ENCODE assay signal across 1 cellular context in genomic region chr4:173371292-173372192, GRCh38.
A peak's percentile ranks its signal among the peaks of the same experiment; 100 is the strongest.
TF ChIP-seq lines count a peak whose summit lies in the region.

No MANE protein-coding gene starts in this region.

TF ChIP-seq in HepG2, 621 proteins besides CTCF, POLR2A, EP300 and RAD21 (continued from another document and continues in another):
- TF ChIP-seq ZBTB40 (IDR thresholded peaks at IDR 0.05) (no peak), ZBTB40 (CRISPR knock-in tag; IDR thresholded peaks at IDR 0.05) (0 out of 2 replicates have a peak, but pooled peaks have one; percentile 12), TFAP4 (IDR thresholded peaks at IDR 0.05; ENCODE audit: borderline replicate concordance, low read depth) (no peak), ZBTB21 (CRISPR knock-in tag; IDR thresholded peaks at IDR 0.05) (no peak), MEF2D (CRISPR knock-in tag; IDR thresholded peaks at IDR 0.05) (no peak), JUND (CRISPR knock-in tag; IDR thresholded peaks at IDR 0.05) (no peak), SRSF4 (IDR thresholded peaks at IDR 0.05; ENCODE audit: low read depth, low read length, poor library complexity, severe bottlenecking) (no peak), TARDBP (CRISPR knock-in tag; IDR thresholded peaks at IDR 0.05) (0 out of 2 replicates have a peak, but pooled peaks have one; percentile 20), MAFF (IDR thresholded peaks at IDR 0.05; ENCODE audit: low read depth, low read length) (no peak), ZNF12 (CRISPR knock-in tag; IDR thresholded peaks at IDR 0.05) (no peak), IKZF1 (IDR thresholded peaks at IDR 0.05) (no peak), HNRNPLL (IDR thresholded peaks at IDR 0.05; ENCODE audit: low read depth, low read length, poor library complexity, severe bottlenecking) (peak; percentile 95), SMAD9 (CRISPR knock-in tag; IDR thresholded peaks at IDR 0.05) (no peak), ZNF142 (CRISPR knock-in tag; IDR thresholded peaks at IDR 0.05) (peak; percentile 40; the same call in 1 of the 2 replicates), SKIL (CRISPR knock-in tag; IDR thresholded peaks at IDR 0.05; ENCODE audit: borderline replicate concordance) (no peak), ZNF768 (CRISPR knock-in tag; IDR thresholded peaks at IDR 0.05) (peak; percentile 25; the same call in 1 of the 2 replicates)
- TF ChIP-seq, protein P1, sequence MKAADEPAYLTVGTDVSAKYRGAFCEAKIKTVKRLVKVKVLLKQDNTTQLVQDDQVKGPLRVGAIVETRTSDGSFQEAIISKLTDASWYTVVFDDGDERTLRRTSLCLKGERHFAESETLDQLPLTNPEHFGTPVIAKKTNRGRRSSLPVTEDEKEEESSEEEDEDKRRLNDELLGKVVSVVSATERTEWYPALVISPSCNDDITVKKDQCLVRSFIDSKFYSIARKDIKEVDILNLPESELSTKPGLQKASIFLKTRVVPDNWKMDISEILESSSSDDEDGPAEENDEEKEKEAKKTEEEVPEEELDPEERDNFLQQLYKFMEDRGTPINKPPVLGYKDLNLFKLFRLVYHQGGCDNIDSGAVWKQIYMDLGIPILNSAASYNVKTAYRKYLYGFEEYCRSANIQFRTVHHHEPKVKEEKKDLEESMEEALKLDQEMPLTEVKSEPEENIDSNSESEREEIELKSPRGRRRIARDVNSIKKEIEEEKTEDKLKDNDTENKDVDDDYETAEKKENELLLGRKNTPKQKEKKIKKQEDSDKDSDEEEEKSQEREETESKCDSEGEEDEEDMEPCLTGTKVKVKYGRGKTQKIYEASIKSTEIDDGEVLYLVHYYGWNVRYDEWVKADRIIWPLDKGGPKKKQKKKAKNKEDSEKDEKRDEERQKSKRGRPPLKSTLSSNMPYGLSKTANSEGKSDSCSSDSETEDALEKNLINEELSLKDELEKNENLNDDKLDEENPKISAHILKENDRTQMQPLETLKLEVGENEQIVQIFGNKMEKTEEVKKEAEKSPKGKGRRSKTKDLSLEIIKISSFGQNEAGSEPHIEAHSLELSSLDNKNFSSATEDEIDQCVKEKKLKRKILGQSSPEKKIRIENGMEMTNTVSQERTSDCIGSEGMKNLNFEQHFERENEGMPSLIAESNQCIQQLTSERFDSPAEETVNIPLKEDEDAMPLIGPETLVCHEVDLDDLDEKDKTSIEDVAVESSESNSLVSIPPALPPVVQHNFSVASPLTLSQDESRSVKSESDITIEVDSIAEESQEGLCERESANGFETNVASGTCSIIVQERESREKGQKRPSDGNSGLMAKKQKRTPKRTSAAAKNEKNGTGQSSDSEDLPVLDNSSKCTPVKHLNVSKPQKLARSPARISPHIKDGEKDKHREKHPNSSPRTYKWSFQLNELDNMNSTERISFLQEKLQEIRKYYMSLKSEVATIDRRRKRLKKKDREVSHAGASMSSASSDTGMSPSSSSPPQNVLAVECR (CRISPR knock-in tag; IDR thresholded peaks at IDR 0.05; ENCODE audit: borderline replicate concordance) = peak; percentile 57; the same call in 1 of the 2 replicates
- TF ChIP-seq, protein P2, sequence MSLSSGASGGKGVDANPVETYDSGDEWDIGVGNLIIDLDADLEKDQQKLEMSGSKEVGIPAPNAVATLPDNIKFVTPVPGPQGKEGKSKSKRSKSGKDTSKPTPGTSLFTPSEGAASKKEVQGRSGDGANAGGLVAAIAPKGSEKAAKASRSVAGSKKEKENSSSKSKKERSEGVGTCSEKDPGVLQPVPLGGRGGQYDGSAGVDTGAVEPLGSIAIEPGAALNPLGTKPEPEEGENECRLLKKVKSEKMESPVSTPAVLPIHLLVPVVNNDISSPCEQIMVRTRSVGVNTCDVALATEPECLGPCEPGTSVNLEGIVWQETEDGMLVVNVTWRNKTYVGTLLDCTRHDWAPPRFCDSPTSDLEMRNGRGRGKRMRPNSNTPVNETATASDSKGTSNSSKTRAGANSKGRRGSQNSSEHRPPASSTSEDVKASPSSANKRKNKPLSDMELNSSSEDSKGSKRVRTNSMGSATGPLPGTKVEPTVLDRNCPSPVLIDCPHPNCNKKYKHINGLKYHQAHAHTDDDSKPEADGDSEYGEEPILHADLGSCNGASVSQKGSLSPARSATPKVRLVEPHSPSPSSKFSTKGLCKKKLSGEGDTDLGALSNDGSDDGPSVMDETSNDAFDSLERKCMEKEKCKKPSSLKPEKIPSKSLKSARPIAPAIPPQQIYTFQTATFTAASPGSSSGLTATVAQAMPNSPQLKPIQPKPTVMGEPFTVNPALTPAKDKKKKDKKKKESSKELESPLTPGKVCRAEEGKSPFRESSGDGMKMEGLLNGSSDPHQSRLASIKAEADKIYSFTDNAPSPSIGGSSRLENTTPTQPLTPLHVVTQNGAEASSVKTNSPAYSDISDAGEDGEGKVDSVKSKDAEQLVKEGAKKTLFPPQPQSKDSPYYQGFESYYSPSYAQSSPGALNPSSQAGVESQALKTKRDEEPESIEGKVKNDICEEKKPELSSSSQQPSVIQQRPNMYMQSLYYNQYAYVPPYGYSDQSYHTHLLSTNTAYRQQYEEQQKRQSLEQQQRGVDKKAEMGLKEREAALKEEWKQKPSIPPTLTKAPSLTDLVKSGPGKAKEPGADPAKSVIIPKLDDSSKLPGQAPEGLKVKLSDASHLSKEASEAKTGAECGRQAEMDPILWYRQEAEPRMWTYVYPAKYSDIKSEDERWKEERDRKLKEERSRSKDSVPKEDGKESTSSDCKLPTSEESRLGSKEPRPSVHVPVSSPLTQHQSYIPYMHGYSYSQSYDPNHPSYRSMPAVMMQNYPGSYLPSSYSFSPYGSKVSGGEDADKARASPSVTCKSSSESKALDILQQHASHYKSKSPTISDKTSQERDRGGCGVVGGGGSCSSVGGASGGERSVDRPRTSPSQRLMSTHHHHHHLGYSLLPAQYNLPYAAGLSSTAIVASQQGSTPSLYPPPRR (CRISPR knock-in tag; IDR thresholded peaks at IDR 0.05; ENCODE audit: borderline replicate concordance) = no peak
- TF ChIP-seq, protein P3, sequence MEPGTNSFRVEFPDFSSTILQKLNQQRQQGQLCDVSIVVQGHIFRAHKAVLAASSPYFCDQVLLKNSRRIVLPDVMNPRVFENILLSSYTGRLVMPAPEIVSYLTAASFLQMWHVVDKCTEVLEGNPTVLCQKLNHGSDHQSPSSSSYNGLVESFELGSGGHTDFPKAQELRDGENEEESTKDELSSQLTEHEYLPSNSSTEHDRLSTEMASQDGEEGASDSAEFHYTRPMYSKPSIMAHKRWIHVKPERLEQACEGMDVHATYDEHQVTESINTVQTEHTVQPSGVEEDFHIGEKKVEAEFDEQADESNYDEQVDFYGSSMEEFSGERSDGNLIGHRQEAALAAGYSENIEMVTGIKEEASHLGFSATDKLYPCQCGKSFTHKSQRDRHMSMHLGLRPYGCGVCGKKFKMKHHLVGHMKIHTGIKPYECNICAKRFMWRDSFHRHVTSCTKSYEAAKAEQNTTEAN (CRISPR knock-in tag; conservative IDR thresholded peaks at IDR 0.05) = no peak
